37 cellular contexts compared by ENCODE assay signal in the genomic region with DNA sequence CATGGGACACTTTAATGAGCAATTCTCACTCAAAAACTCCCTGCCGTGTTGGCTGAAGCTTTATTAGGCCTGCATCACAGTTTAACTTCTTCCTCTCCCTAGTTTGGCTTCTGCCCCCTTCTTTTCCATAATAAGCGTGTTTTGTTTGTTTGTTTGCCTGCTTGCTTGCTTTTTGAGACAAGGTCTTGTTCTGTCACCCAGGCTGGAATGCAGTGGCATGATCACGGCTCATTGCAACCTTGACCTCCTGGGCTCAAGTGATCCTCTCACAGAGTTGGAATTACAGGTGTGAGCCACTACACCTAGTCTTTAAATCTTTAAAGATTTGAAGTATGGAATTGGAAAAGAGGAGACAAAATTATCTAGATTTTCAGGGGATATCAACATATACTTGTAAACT.
"Had no signal": no experiment of that assay in that cellular context is flagged by ENCODE, and none has a peak within 500 bp of the region (broad histone marks: within the 10 kb centered on the region; RNA-seq: fewer than 3 reads in every experiment).

No MANE protein-coding gene starts in this region.

- DNase-seq: activated B cell treated with CpG ODN at 0.5 μM for 24 hours; activated CD4-positive, alpha-beta memory T cell treated with anti-CD3 and anti-CD28 coated beads, Interleukin-2, amount 10 ng/mL, durations not matched to agents 7 days and 5 days; activated CD4-positive, alpha-beta T cell treated with anti-CD3 and anti-CD28 coated beads for 36 hours; activated CD4-positive, alpha-beta T cell treated with anti-CD3 and anti-CD28 coated beads for 48 hours; activated CD4-positive, alpha-beta T cell treated with anti-CD3 and anti-CD28 coated beads, Interleukin-2, amount 10 ng/mL, durations not matched to agents 7 days and 5 days; activated CD4-positive, alpha-beta T cell treated with anti-CD3 and anti-CD28 coated beads, Interleukin-2, amount 50 U/mL, for 48 hours; activated CD4-positive, CD25-positive, alpha-beta regulatory T cell treated with anti-CD3 and anti-CD28 coated beads, Interleukin-2, amount 50 U/mL, for 72 hours; activated CD8-positive, alpha-beta memory T cell treated with anti-CD3 and anti-CD28 coated beads for 24 hours; activated CD8-positive, alpha-beta memory T cell treated with anti-CD3 and anti-CD28 coated beads, Interleukin-2, amount 10 ng/mL, durations not matched to agents 7 days and 5 days; activated CD8-positive, alpha-beta memory T cell treated with anti-CD3 and anti-CD28 coated beads, Interleukin-2, amount 50 U/mL, for 48 hours; activated CD8-positive, alpha-beta T cell treated with anti-CD3 and anti-CD28 coated beads, Interleukin-2, amount 10 ng/mL, durations not matched to agents 7 days and 5 days; activated effector memory CD4-positive, alpha-beta T cell treated with Interleukin-2 at 50 U/mL for 16 hours; activated gamma-delta T cell; activated naive CD4-positive, alpha-beta T cell treated with anti-CD3 and anti-CD28 coated beads, Interleukin-2, amount 10 ng/mL, durations not matched to agents 7 days and 5 days; activated naive CD4-positive, alpha-beta T cell treated with Interleukin-2 at 50 U/mL for 16 hours; activated naive CD8-positive, alpha-beta T cell treated with anti-CD3 and anti-CD28 coated beads, Interleukin-2, amount 10 ng/mL, durations not matched to agents 7 days and 5 days; activated naive CD8-positive, alpha-beta T cell treated with anti-CD3 and anti-CD28 coated beads, Interleukin-2, amount 50 U/mL, for 24 hours; activated T-cell treated with anti-CD3 and anti-CD28 coated beads, Interleukin-2, amount 50 U/mL, for 24 hours; activated T-cell treated with anti-CD3 and anti-CD28 coated beads, Interleukin-2, amount 50 U/mL, for 48 hours; amygdala; anterior cingulate cortex; caudate nucleus; cerebellar nuclear complex; T-helper 1 cell; T-helper 2 cell; T-helper 9 cell had no signal

- H3K27me3 ChIP-seq: ascending aorta, cardiac muscle cell had no signal

- H3K27me3 Mint-ChIP-seq: activated B cell treated with CpG ODN at 0.5 μM for 24 hours had no signal

- H3K9me3 Mint-ChIP-seq: activated B cell treated with CpG ODN at 0.5 μM for 24 hours; activated CD4-positive, alpha-beta memory T cell treated with anti-CD3 and anti-CD28 coated beads, Interleukin-2, amount 10 ng/mL, durations not matched to agents 7 days and 5 days; activated CD4-positive, alpha-beta T cell treated with anti-CD3 and anti-CD28 coated beads, Interleukin-2, amount 10 ng/mL, durations not matched to agents 7 days and 5 days; activated naive CD4-positive, alpha-beta T cell treated with anti-CD3 and anti-CD28 coated beads, Interleukin-2, amount 10 ng/mL, durations not matched to agents 7 days and 5 days; activated naive CD4-positive, alpha-beta T cell treated with anti-CD3 and anti-CD28 coated beads, Interleukin-2, amount 50 U/mL, for 24 hours; activated naive CD8-positive, alpha-beta T cell treated with anti-CD3 and anti-CD28 coated beads, Interleukin-2, amount 10 ng/mL, durations not matched to agents 7 days and 5 days; activated naive CD8-positive, alpha-beta T cell treated with anti-CD3 and anti-CD28 coated beads, Interleukin-2, amount 50 U/mL, for 24 hours; activated T-cell treated with anti-CD3 and anti-CD28 coated beads, Interleukin-2, amount 50 U/mL, for 24 hours; activated T-helper 2 cell treated with anti-CD3 and anti-CD28 coated beads, Interferon-gamma antibody, Interleukin-2, Interleukin-4, amounts not matched to agents 10 μg/mL and 5 μg/mL and 100 μg/mL, durations not matched to agents 14 hours and 24 hours and 36 hours; brain; central memory CD8-positive, alpha-beta T cell; T-helper 1 cell treated with Interleukin-12 subunit alpha and Interleukin-12 subunit beta and Interleukin-4 antibody, amounts not matched to agents 30 μg/mL and 1 μg/mL, for 36 hours; T-helper 2 cell treated with Interferon-gamma antibody and Interleukin-4, amounts not matched to agents 5 μg/mL and 100 μg/mL, for 36 hours had no signal

- ATAC-seq: activated CD4-positive, alpha-beta T cell treated with anti-CD3 and anti-CD28 coated beads for 36 hours; activated CD8-positive, alpha-beta memory T cell treated with anti-CD3 and anti-CD28 coated beads, Interleukin-2, amount 10 ng/mL, durations not matched to agents 7 days and 5 days; activated CD8-positive, alpha-beta T cell treated with anti-CD3 and anti-CD28 coated beads, Interleukin-2, amount 10 ng/mL, durations not matched to agents 7 days and 5 days; activated naive CD8-positive, alpha-beta T cell treated with anti-CD3 and anti-CD28 coated beads, Interleukin-2, amount 50 U/mL, for 24 hours had no signal

- H3K36me3 ChIP-seq: ascending aorta, cardiac muscle cell had no signal

- H3K27ac ChIP-seq: ascending aorta, cardiac muscle cell, VCaP had no signal

- H3K4me1 Mint-ChIP-seq: activated CD4-positive, alpha-beta memory T cell treated with anti-CD3 and anti-CD28 coated beads, Interleukin-2, amount 10 ng/mL, durations not matched to agents 7 days and 5 days; activated CD4-positive, alpha-beta T cell treated with anti-CD3 and anti-CD28 coated beads for 36 hours; activated CD8-positive, alpha-beta memory T cell treated with anti-CD3 and anti-CD28 coated beads, Interleukin-2, amount 10 ng/mL, durations not matched to agents 7 days and 5 days; activated naive CD4-positive, alpha-beta T cell treated with anti-CD3 and anti-CD28 coated beads, Interleukin-2, amount 50 U/mL, for 24 hours; activated naive CD8-positive, alpha-beta T cell treated with anti-CD3 and anti-CD28 coated beads, Interleukin-2, amount 10 ng/mL, durations not matched to agents 7 days and 5 days; brain; central memory CD8-positive, alpha-beta T cell had no signal

- H3K4me3 Mint-ChIP-seq: activated B cell treated with CpG ODN at 0.5 μM for 24 hours; activated CD4-positive, alpha-beta memory T cell treated with anti-CD3 and anti-CD28 coated beads, Interleukin-2, amount 10 ng/mL, durations not matched to agents 7 days and 5 days; activated CD4-positive, alpha-beta T cell treated with anti-CD3 and anti-CD28 coated beads for 36 hours; activated CD4-positive, alpha-beta T cell treated with anti-CD3 and anti-CD28 coated beads, Interleukin-2, amount 10 ng/mL, durations not matched to agents 7 days and 5 days; activated CD8-positive, alpha-beta memory T cell treated with anti-CD3 and anti-CD28 coated beads, Interleukin-2, amount 10 ng/mL, durations not matched to agents 7 days and 5 days; activated CD8-positive, alpha-beta T cell treated with anti-CD3 and anti-CD28 coated beads, Interleukin-2, amount 10 ng/mL, durations not matched to agents 7 days and 5 days; activated naive CD4-positive, alpha-beta T cell treated with anti-CD3 and anti-CD28 coated beads, Interleukin-2, amount 10 ng/mL, durations not matched to agents 7 days and 5 days; activated naive CD4-positive, alpha-beta T cell treated with anti-CD3 and anti-CD28 coated beads, Interleukin-2, amount 50 U/mL, for 24 hours; activated naive CD8-positive, alpha-beta T cell; activated naive CD8-positive, alpha-beta T cell treated with anti-CD3 and anti-CD28 coated beads, Interleukin-2, amount 10 ng/mL, durations not matched to agents 7 days and 5 days; activated naive CD8-positive, alpha-beta T cell treated with anti-CD3 and anti-CD28 coated beads, Interleukin-2, amount 50 U/mL, for 24 hours; activated T-cell treated with anti-CD3 and anti-CD28 coated beads, Interleukin-2, amount 50 U/mL, for 24 hours; brain; central memory CD8-positive, alpha-beta T cell; T-helper 1 cell treated with Interleukin-12 subunit alpha and Interleukin-12 subunit beta and Interleukin-4 antibody, amounts not matched to agents 30 μg/mL and 1 μg/mL, for 36 hours; T-helper 2 cell treated with Interferon-gamma antibody and Interleukin-4, amounts not matched to agents 5 μg/mL and 100 μg/mL, for 36 hours had no signal

- H3K9me3 ChIP-seq: ascending aorta had no signal

- H3K4me3 ChIP-seq: ascending aorta, cardiac muscle cell had no signal

- H3K27ac Mint-ChIP-seq: activated B cell treated with CpG ODN at 0.5 μM for 24 hours; activated CD4-positive, alpha-beta memory T cell treated with anti-CD3 and anti-CD28 coated beads, Interleukin-2, amount 10 ng/mL, durations not matched to agents 7 days and 5 days; activated CD4-positive, alpha-beta T cell treated with anti-CD3 and anti-CD28 coated beads for 36 hours; activated CD4-positive, alpha-beta T cell treated with anti-CD3 and anti-CD28 coated beads, Interleukin-2, amount 10 ng/mL, durations not matched to agents 7 days and 5 days; activated CD8-positive, alpha-beta memory T cell treated with anti-CD3 and anti-CD28 coated beads, Interleukin-2, amount 10 ng/mL, durations not matched to agents 7 days and 5 days; activated CD8-positive, alpha-beta T cell treated with anti-CD3 and anti-CD28 coated beads, Interleukin-2, amount 10 ng/mL, durations not matched to agents 7 days and 5 days; activated naive CD4-positive, alpha-beta T cell treated with anti-CD3 and anti-CD28 coated beads, Interleukin-2, amount 10 ng/mL, durations not matched to agents 7 days and 5 days; activated naive CD4-positive, alpha-beta T cell treated with anti-CD3 and anti-CD28 coated beads, Interleukin-2, amount 50 U/mL, for 24 hours; activated naive CD8-positive, alpha-beta T cell; activated naive CD8-positive, alpha-beta T cell treated with anti-CD3 and anti-CD28 coated beads, Interleukin-2, amount 10 ng/mL, durations not matched to agents 7 days and 5 days; activated naive CD8-positive, alpha-beta T cell treated with anti-CD3 and anti-CD28 coated beads, Interleukin-2, amount 50 U/mL, for 24 hours; activated T-cell treated with anti-CD3 and anti-CD28 coated beads, Interleukin-2, amount 50 U/mL, for 24 hours; activated T-helper 2 cell treated with anti-CD3 and anti-CD28 coated beads, Interferon-gamma antibody, Interleukin-2, Interleukin-4, amounts not matched to agents 10 μg/mL and 5 μg/mL and 100 μg/mL, durations not matched to agents 14 hours and 24 hours and 36 hours; brain; T-helper 1 cell treated with Interleukin-12 subunit alpha and Interleukin-12 subunit beta and Interleukin-4 antibody, amounts not matched to agents 30 μg/mL and 1 μg/mL, for 36 hours; T-helper 2 cell treated with Interferon-gamma antibody and Interleukin-4, amounts not matched to agents 5 μg/mL and 100 μg/mL, for 36 hours had no signal

- FAIRE-seq: TTC549 had no signal

- H3K36me3 Mint-ChIP-seq: activated CD8-positive, alpha-beta memory T cell treated with anti-CD3 and anti-CD28 coated beads, Interleukin-2, amount 10 ng/mL, durations not matched to agents 7 days and 5 days; activated naive CD4-positive, alpha-beta T cell treated with anti-CD3 and anti-CD28 coated beads, Interleukin-2, amount 10 ng/mL, durations not matched to agents 7 days and 5 days; activated naive CD4-positive, alpha-beta T cell treated with anti-CD3 and anti-CD28 coated beads, Interleukin-2, amount 50 U/mL, for 24 hours; activated naive CD8-positive, alpha-beta T cell; activated naive CD8-positive, alpha-beta T cell treated with anti-CD3 and anti-CD28 coated beads, Interleukin-2, amount 10 ng/mL, durations not matched to agents 7 days and 5 days; brain had no signal
